ENCODE assay signal across 8 cellular contexts in the genomic region with DNA sequence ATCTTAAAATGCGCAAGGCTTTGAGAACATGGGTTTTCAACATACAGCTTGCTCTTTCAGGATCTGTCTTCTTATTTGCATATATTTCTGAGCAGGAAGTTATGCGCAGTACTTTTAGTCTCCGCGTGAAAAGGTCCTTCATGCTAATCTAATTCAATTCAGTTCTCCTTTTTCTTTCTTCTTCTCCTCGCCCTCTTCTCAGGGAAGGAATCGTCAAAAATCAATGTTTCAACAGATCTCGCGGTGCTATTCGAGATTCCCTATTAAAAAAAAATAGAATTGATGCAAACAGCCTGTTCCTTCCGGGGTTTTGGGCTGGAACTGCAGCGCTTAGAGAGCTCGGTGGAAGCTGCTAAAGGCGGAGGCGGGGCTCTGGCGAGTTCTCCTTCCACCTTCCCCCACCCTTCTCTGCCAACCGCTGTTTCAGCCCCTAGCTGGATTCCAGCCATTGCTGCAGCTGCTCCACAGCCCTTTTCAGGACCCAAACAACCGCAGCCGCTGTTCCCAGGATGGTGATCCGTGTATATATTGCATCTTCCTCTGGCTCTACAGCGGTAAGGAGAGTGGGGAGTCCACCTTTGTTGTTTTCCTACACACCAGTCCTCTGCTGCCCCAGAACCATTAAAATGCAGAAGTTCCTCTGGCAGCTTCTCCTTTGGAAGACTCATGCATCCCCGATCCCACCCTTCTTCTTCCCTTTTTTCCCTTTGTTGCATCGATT. TPM values are rescaled to one million over a fixed set of nuclear protein-coding genes. Genes with fewer than 3 reads are reported as not detected.
DNase-seq lines count a peak whose midpoint lies in the region; ATAC-seq and TF ChIP-seq lines count a peak whose summit lies in the region.

Gene HMGN5 (minus strand): TSS at position 222 of the 721 bp plus-strand sequence. CDS start 80,364 bp downstream, outside the sequence.
Gene SH3BGRL (plus strand): TSS at position 411 of the 721 bp plus-strand sequence. CDS start 99 bp downstream, at position 510.

- peaks cover 4% of the 10 kb centered on the region for H3K4me1 Mint-ChIP-seq in glutamatergic neuron (ENCODE audit: low read depth, unreplicated experiment)

- no peaks in the 10 kb centered on the region for H3K27me3 ChIP-seq in thoracic aorta (replicated peaks; ENCODE audit: insufficient read depth)

- ATAC-seq in GM19468 (IDR thresholded peaks at IDR 0.05; ENCODE audit: extremely low read depth, unreplicated experiment) (peak; percentile 88), omental fat pad (ENCODE audit: low FRiP score) (peak; percentile 96), thoracic aorta (ENCODE audit: insufficient number of reproducible peaks, low FRiP score, low read depth) (peak; percentile 89)
- peak; percentile 96 to 97 for ATAC-seq in activated naive CD4-positive, alpha-beta T cell treated with anti-CD3 and anti-CD28 coated beads, Interleukin-2, amount 50 U/mL, for 72 hours

- peak within 1 kb of the TSS; percentile 77 to 81 for H3K27ac ChIP-seq in thoracic aorta

- peak; percentile 67 for DNase-seq in COLO829 (ENCODE audit: low spot score)
- peak; percentile 49 for DNase-seq in HS-27A (ENCODE audit: low read depth)
- DNase-seq in SK-N-DZ (ENCODE audit: low spot score): peak; percentile 65
- peak; percentile 43 to 57 for DNase-seq in activated naive CD4-positive, alpha-beta T cell treated with anti-CD3 and anti-CD28 coated beads, Interleukin-2, amount 50 U/mL, for 72 hours (ENCODE audit: low spot score in 2 of 2)
- DNase-seq in glutamatergic neuron: peak; percentile 73
- DNase-seq in omental fat pad (ENCODE audit: low spot score): no peak
- peak; percentile 27 for DNase-seq in thoracic aorta (ENCODE audit: low spot score)

- H3K36me3 ChIP-seq in thoracic aorta: no peaks in the 10 kb centered on the region

- peaks cover 0 to 1% of the 10 kb centered on the region in 2 donors for H3K4me1 ChIP-seq in thoracic aorta (ENCODE audit: control insufficient read depth in 1 of 2, low read depth in 2 of 2)

- TF ChIP-seq CTCF in glutamatergic neuron (IDR thresholded peaks at IDR 0.05; ENCODE audit: partially characterized antibody, unreplicated experiment): no peak
- TF ChIP-seq CTCF in omental fat pad (IDR thresholded peaks at IDR 0.05): no peak
- no peak for TF ChIP-seq CTCF in thoracic aorta (IDR thresholded peaks at IDR 0.05)

- peak within 1 kb of the TSS; percentile 95 to 96 for H3K27ac Mint-ChIP-seq in activated naive CD4-positive, alpha-beta T cell treated with anti-CD3 and anti-CD28 coated beads, Interleukin-2, amount 50 U/mL, for 72 hours
- peak within 1 kb of the TSS; percentile 99 for H3K27ac Mint-ChIP-seq in glutamatergic neuron (ENCODE audit: unreplicated experiment)

- no peaks in the 10 kb centered on the region for H3K9me3 ChIP-seq in thoracic aorta

- no peaks in the 10 kb centered on the region for H3K9me3 Mint-ChIP-seq in activated naive CD4-positive, alpha-beta T cell treated with anti-CD3 and anti-CD28 coated beads, Interleukin-2, amount 50 U/mL, for 72 hours
- H3K9me3 Mint-ChIP-seq in glutamatergic neuron (ENCODE audit: unreplicated experiment): peaks cover 6% of the 10 kb centered on the region

- peak within 1 kb of the TSS; percentile 77 for H3K4me3 ChIP-seq in thoracic aorta

- peak within 1 kb of the TSS; percentile 100 for H3K4me3 Mint-ChIP-seq in glutamatergic neuron (ENCODE audit: unreplicated experiment)

- peaks cover 7 to 17% of the 10 kb centered on the region in 2 donors for H3K36me3 Mint-ChIP-seq in activated naive CD4-positive, alpha-beta T cell treated with anti-CD3 and anti-CD28 coated beads, Interleukin-2, amount 50 U/mL, for 72 hours
- H3K36me3 Mint-ChIP-seq in glutamatergic neuron (ENCODE audit: unreplicated experiment): no peaks in the 10 kb centered on the region

- H3K27me3 Mint-ChIP-seq in glutamatergic neuron (ENCODE audit: unreplicated experiment): no peaks in the 10 kb centered on the region

RNA-seq across cellular contexts. Expression of gene HMGN5, which starts in this region (rescaled TPM):
- polyA plus RNA-seq in SK-N-DZ (2014; cell fraction: cytosol; rRNA removed): 0.60 and 1.8 TPM in 2 replicates
- 1.4 and 5.4 TPM in 2 replicates for polyA plus RNA-seq in SK-N-DZ (2014; cell fraction: nucleus; rRNA removed)
- total RNA-seq in activated naive CD4-positive, alpha-beta T cell treated with anti-CD3 and anti-CD28 coated beads, Interleukin-2, amount 50 U/mL, for 72 hours: 1 to 10 TPM; 5.8 to 7.5 TPM
- total RNA-seq in glutamatergic neuron (ENCODE audit: unreplicated experiment) (2.9 TPM), omental fat pad (1 to 10 TPM; 2.4 to 7.4 (median 3.5) TPM), thoracic aorta (1 to 10 TPM; 5.5 to 7.3 TPM)

RNA-seq across cellular contexts. Expression of gene SH3BGRL, which starts in this region (rescaled TPM):
- 22.1 and 27.0 TPM in 2 replicates for polyA plus RNA-seq in SK-N-DZ (2014; cell fraction: cytosol; rRNA removed)
- 6.7 and 11.8 TPM in 2 replicates for polyA plus RNA-seq in SK-N-DZ (2014; cell fraction: nucleus; rRNA removed)
- total RNA-seq in activated naive CD4-positive, alpha-beta T cell treated with anti-CD3 and anti-CD28 coated beads, Interleukin-2, amount 50 U/mL, for 72 hours: 10 to 100 TPM; 48.8 to 57.2 TPM
- total RNA-seq in glutamatergic neuron (ENCODE audit: unreplicated experiment) (51.4 TPM), omental fat pad (100 to 1,000 TPM; 103 to 143 (median 122) TPM), thoracic aorta (100 to 1,000 TPM; 196 to 218 TPM)
